Comparison of ENCODE assay signal across 6 cellular contexts in the genomic region with DNA sequence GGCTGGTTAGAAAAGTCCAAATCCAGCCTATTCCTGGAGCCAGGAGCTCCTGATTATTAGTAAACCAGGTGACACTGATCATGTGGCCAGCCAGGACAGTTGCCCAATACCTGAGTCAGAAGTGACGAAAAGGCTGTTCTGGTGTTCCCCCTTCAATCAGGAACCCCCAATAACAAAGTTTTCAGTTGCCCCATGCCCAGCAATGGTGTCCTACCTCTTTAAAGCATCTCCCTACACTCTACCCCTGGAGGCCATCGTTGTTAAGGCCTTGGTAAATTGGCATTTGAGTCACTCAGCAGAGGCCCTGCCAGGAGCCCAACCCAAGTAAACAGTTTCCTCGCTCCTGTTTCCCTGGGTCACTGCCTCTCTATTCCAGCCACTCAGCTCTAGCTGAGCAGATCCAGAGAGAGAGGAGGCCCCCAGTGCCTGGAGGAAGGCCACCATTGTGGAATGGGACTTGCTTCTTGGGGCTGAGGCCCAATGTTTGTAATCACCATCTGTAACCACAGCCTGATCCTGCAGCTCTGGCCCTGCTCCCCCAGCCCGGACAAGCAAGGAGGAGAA. TPM values are rescaled to one million over a fixed set of nuclear protein-coding genes. Genes with fewer than 3 reads are reported as not detected.
DNase-seq lines count a peak whose midpoint lies in the region; ATAC-seq lines count a peak whose summit lies in the region.

No MANE protein-coding gene starts in this region.

- peak overlapping the region; percentile 39 for H3K27ac ChIP-seq in ectodermal cell (ENCODE audit: insufficient read depth, low read depth, low read length, poor library complexity, severe bottlenecking)

- peaks cover 11% of the 10 kb centered on the region for H3K4me1 ChIP-seq in ectodermal cell (ENCODE audit: control insufficient read depth, insufficient read depth, low read length)

- DNase-seq in putamen (ENCODE audit: low spot score), result peak; percentile 74
- no peak for DNase-seq in activated CD4-positive, CD25-positive, alpha-beta regulatory T cell (lab: John Stamatoyannopoulos, UW)

- H3K36me3 ChIP-seq in ectodermal cell (ENCODE audit: control insufficient read depth, insufficient read depth, low read length), result peaks cover 12% of the 10 kb centered on the region

- 79 to 83% methylated on average over 4 of the region's 4 CpGs for WGBS in ectodermal cell, 2 experiments

- ATAC-seq in HG02678 (IDR thresholded peaks at IDR 0.05; ENCODE audit: unreplicated experiment), result no peak
- ATAC-seq in HG03097 (IDR thresholded peaks at IDR 0.05; ENCODE audit: low FRiP score, unreplicated experiment), result no peak

- peaks cover 4% of the 10 kb centered on the region for H3K36me3 Mint-ChIP-seq in IgD-negative memory B cell

- H3K9me3 Mint-ChIP-seq in IgD-negative memory B cell, result no peaks in the 10 kb centered on the region

- no peak overlapping the region for H3K4me3 Mint-ChIP-seq in IgD-negative memory B cell

- peak overlapping the region; percentile 4 to 92 (median 91) for H3K27ac Mint-ChIP-seq in IgD-negative memory B cell

- H3K27me3 Mint-ChIP-seq in IgD-negative memory B cell, result no peaks in the 10 kb centered on the region

- no peak overlapping the region for H3K4me3 ChIP-seq in ectodermal cell (ENCODE audit: insufficient read depth, low read depth, low read length)

- no peaks in the 10 kb centered on the region for H3K27me3 ChIP-seq in ectodermal cell (ENCODE audit: control insufficient read depth, insufficient read depth, low read length, poor library complexity, severe bottlenecking)

- H3K9me3 ChIP-seq in ectodermal cell (ENCODE audit: control insufficient read depth, low read length), result no peaks in the 10 kb centered on the region

- H3K4me1 Mint-ChIP-seq in IgD-negative memory B cell, result peaks cover 16 to 22% (median 18%) of the 10 kb centered on the region in 3 donors

RNA-seq across cellular contexts. Expression of a gene that starts 25.0 kb away (rescaled TPM):
- polyA plus RNA-seq in IgD-negative memory B cell, result 42.6 TPM
- 39.6 TPM for polyA plus RNA-seq in ectodermal cell (2013, experiment 1 of 4)
- polyA plus RNA-seq in ectodermal cell (2013, experiment 2 of 4), result 38.7 TPM
- polyA plus RNA-seq in ectodermal cell (2013, experiment 3 of 4), result 24.7 TPM
- 25.6 TPM for polyA plus RNA-seq in ectodermal cell (2013, experiment 4 of 4)

RNA-seq across cellular contexts. Expression of a gene that starts 25.5 kb away (rescaled TPM):
- polyA plus RNA-seq in IgD-negative memory B cell, result 12.4 TPM
- 9.6 TPM for polyA plus RNA-seq in ectodermal cell (2013, experiment 1 of 4)
- 12.8 TPM for polyA plus RNA-seq in ectodermal cell (2013, experiment 2 of 4)
- 9.9 TPM for polyA plus RNA-seq in ectodermal cell (2013, experiment 3 of 4)
- polyA plus RNA-seq in ectodermal cell (2013, experiment 4 of 4), result 9.8 TPM

RNA-seq across cellular contexts. Expression of a gene that starts 43.6 kb away (rescaled TPM):
- not detected for polyA plus RNA-seq in IgD-negative memory B cell
- polyA plus RNA-seq in ectodermal cell (2013, experiment 1 of 4), result not detected
- not detected for polyA plus RNA-seq in ectodermal cell (2013, experiment 2 of 4)
- 0.37 TPM for polyA plus RNA-seq in ectodermal cell (2013, experiment 3 of 4)
- 0.20 TPM for polyA plus RNA-seq in ectodermal cell (2013, experiment 4 of 4)

RNA-seq across cellular contexts. Expression of a gene that starts 58.0 kb away (rescaled TPM):
- 55.7 TPM for polyA plus RNA-seq in IgD-negative memory B cell
- polyA plus RNA-seq in ectodermal cell (2013, experiment 1 of 4), result 101 TPM
- 126 TPM for polyA plus RNA-seq in ectodermal cell (2013, experiment 2 of 4)
- 92.1 TPM for polyA plus RNA-seq in ectodermal cell (2013, experiment 3 of 4)
- polyA plus RNA-seq in ectodermal cell (2013, experiment 4 of 4), result 103 TPM

RNA-seq across cellular contexts. Expression of a gene that starts 58.3 kb away (rescaled TPM):
- polyA plus RNA-seq in IgD-negative memory B cell, result 6.9 TPM
- 7.4 TPM for polyA plus RNA-seq in ectodermal cell (2013, experiment 1 of 4)
- 8.0 TPM for polyA plus RNA-seq in ectodermal cell (2013, experiment 2 of 4)
- 6.8 TPM for polyA plus RNA-seq in ectodermal cell (2013, experiment 3 of 4)
- 6.5 TPM for polyA plus RNA-seq in ectodermal cell (2013, experiment 4 of 4)
